ENCODE assay signal across 8 cellular contexts in genomic region chr2:11344342-11344955, GRCh38. TPM values are rescaled to one million over a fixed set of nuclear protein-coding genes. Genes with fewer than 3 reads are reported as not detected.
DNase-seq lines count a peak whose midpoint lies in the region; ATAC-seq and TF ChIP-seq lines count a peak whose summit lies in the region.

Gene ROCK2, minus strand, starts transcription at chr2:11344636. Its CDS starts 500 bp downstream, at chr2:11344136.

- H3K4me3 Mint-ChIP-seq in chondrocyte (ENCODE audit: unreplicated experiment): peak within 1 kb of the TSS; percentile 94

- POLR2A ChIA-PET in AG04449 (lab: Yijun Ruan, JAX): interaction anchor here (0.9 to 3.3 kb wide), 5 partner anchors 16 to 189 kb away, joined by 3 to 28 read pairs (median 6); partner anchors contain the start of gene SLC66A3

- TF ChIP-seq CTCF in AG04449 (IDR thresholded peaks at IDR 0.05; ENCODE audit: insufficient read depth, low read length, missing control alignments) (no peak), chondrocyte (IDR thresholded peaks at IDR 0.05) (no peak)

- H3K27me3 Mint-ChIP-seq in chondrocyte (ENCODE audit: low read depth): no peaks in the 10 kb centered on the region

- H3K9me3 Mint-ChIP-seq in chondrocyte (ENCODE audit: low read depth): no peaks in the 10 kb centered on the region

- no peaks in the 10 kb centered on the region for H3K36me3 Mint-ChIP-seq in chondrocyte (ENCODE audit: low read depth)

- H3K4me1 Mint-ChIP-seq in chondrocyte (ENCODE audit: low read depth): peaks cover 39% of the 10 kb centered on the region

- CTCF ChIA-PET in AG04449 (lab: Yijun Ruan, JAX): interaction anchor here (0.8 to 1.6 kb wide), 5 partner anchors 16 to 211 kb away, joined by 3 to 4 read pairs (median 3); a partner anchor contains a TSS

- H3K4me3 ChIP-seq in AG04449 (ENCODE audit: low read depth, low read length): peak within 1 kb of the TSS; percentile 82

- DNase-seq in AG04449 (ENCODE audit: low read depth, low spot score): no peak
- DNase-seq in NCI-H345 (lab: John Stamatoyannopoulos, UW): peak; percentile 89
- DNase-seq in activated CD4-positive, CD25-positive, alpha-beta regulatory T cell treated with anti-CD3 and anti-CD28 coated beads, Interleukin-2, amount 50 U/mL, for 72 hours: peak; percentile 74
- DNase-seq in chondrocyte (ENCODE audit: low spot score): peak; percentile 96
- DNase-seq in kidney glomerular epithelial cell (lab: John Stamatoyannopoulos, UW): peak; percentile 50
- DNase-seq in stimulated activated CD4-positive, alpha-beta T cell treated with anti-CD3 and anti-CD28 coated beads, Interleukin-1b, Interleukin-23, amount 100 ng/mL, for 24 hours (ENCODE audit: low read depth in 4 of 4, low spot score in 1 of 4): peak; percentile 38 to 59 (median 50)

- ATAC-seq in GM18870 (IDR thresholded peaks at IDR 0.05; ENCODE audit: unreplicated experiment) (peak; percentile 32), HG03108 (IDR thresholded peaks at IDR 0.05; ENCODE audit: unreplicated experiment) (peak; percentile 58)

- peak within 1 kb of the TSS; percentile 98 for H3K27ac Mint-ChIP-seq in chondrocyte (ENCODE audit: unreplicated experiment)

RNA-seq across cellular contexts. Expression of gene ROCK2, which starts in this region (rescaled TPM):
- 48.6 to 62.3 TPM (median 61.4 TPM) in 3 replicates for total RNA-seq in chondrocyte
